22 cellular contexts compared by ENCODE assay signal in the genomic region with DNA sequence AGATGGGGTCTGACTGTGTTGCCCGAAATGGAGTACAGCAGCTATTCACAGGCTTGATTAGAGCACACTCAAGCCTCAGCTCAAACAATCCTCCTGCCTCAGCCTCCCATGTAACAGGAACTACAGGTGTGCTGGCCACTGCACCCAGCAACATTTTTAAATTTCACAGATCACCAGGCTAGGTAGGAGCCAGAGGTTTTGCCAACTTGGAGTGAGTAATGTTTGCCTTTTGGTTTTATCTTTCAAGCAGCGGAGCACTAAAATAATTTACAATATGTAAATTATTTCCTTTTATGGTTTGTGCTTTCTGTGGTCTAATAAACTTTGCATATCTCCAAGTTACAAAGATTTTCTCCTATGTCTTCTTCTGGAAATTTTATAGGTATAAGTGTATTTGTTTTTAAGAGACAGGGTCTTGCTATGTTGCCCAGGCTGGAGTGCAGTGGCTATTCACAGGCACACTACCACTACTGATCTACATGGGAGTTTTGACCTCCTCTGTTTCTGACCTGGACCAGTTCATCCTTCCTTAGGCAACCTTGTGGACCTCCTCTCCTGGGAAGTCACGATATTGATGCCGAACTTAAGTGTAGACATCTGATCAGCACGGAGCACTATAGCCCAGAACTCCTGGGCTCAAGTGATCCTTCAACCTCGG.
"Had no signal": no experiment of that assay in that cellular context is flagged by ENCODE, and none has a peak within 500 bp of the region (broad histone marks: within the 10 kb centered on the region; RNA-seq: fewer than 3 reads in every experiment).

No MANE protein-coding gene starts in this region.

- H3K4me3 ChIP-seq: esophagus squamous epithelium, gastroesophageal sphincter, left ventricle myocardium inferior, lower lobe of right lung, psoas muscle, spleen, testis, transverse colon had no signal

- H3K4me3 Mint-ChIP-seq: effector memory CD8-positive, alpha-beta T cell; memory B cell; mesothelial cell of epicardium; nephron progenitor cell; stimulated activated naive B cell treated with anti-CD40 and anti-IgM and Interleukin-4, amounts not matched to agents 10 μg/mL and 1 μg/mL and 100 μg/mL, for 72 hours; stimulated activated naive CD8-positive, alpha-beta T cell treated with anti-CD3 and anti-CD28 coated beads, Interleukin-15, amount 100 ng/mL, for 72 hours had no signal

- ATAC-seq: effector memory CD8-positive, alpha-beta T cell; gastroesophageal sphincter; lower lobe of right lung; psoas muscle; sciatic nerve; stimulated activated naive B cell treated with anti-CD40 and anti-IgM and Interleukin-4, amounts not matched to agents 10 μg/mL and 1 μg/mL and 100 μg/mL, for 72 hours; stimulated activated naive CD8-positive, alpha-beta T cell treated with anti-CD3 and anti-CD28 coated beads, Interleukin-15, amount 100 ng/mL, for 72 hours had no signal

- H3K9me3 Mint-ChIP-seq: effector memory CD8-positive, alpha-beta T cell; nephron progenitor cell; stimulated activated naive B cell treated with anti-CD40 and anti-IgM and Interleukin-4, amounts not matched to agents 10 μg/mL and 1 μg/mL and 100 μg/mL, for 72 hours; stimulated activated naive CD8-positive, alpha-beta T cell treated with anti-CD3 and anti-CD28 coated beads, Interleukin-15, amount 100 ng/mL, for 72 hours had no signal

- H3K27me3 Mint-ChIP-seq: effector memory CD8-positive, alpha-beta T cell; memory B cell; stimulated activated naive B cell treated with anti-CD40 and anti-IgM and Interleukin-4, amounts not matched to agents 10 μg/mL and 1 μg/mL and 100 μg/mL, for 72 hours; stimulated activated naive CD8-positive, alpha-beta T cell treated with anti-CD3 and anti-CD28 coated beads, Interleukin-15, amount 100 ng/mL, for 72 hours had no signal

- H3K4me1 ChIP-seq: gastroesophageal sphincter, left ventricle myocardium inferior, lower lobe of right lung, psoas muscle, spleen, testis had no signal

- H3K9me3 ChIP-seq: esophagus squamous epithelium, gastroesophageal sphincter, lower lobe of right lung, psoas muscle, spleen, testis, transverse colon had no signal

- H3K27me3 ChIP-seq: esophagus squamous epithelium, gastroesophageal sphincter, spleen, testis, transverse colon had no signal

- H3K27ac Mint-ChIP-seq: effector memory CD8-positive, alpha-beta T cell; memory B cell; mesothelial cell of epicardium; nephron progenitor cell; stimulated activated naive B cell treated with anti-CD40 and anti-IgM and Interleukin-4, amounts not matched to agents 10 μg/mL and 1 μg/mL and 100 μg/mL, for 72 hours; stimulated activated naive CD8-positive, alpha-beta T cell treated with anti-CD3 and anti-CD28 coated beads, Interleukin-15, amount 100 ng/mL, for 72 hours had no signal

- H3K4me1 Mint-ChIP-seq: mesothelial cell of epicardium, nephron progenitor cell had no signal

- H3K27ac ChIP-seq: esophagus squamous epithelium, gastroesophageal sphincter, left ventricle myocardium inferior, lower lobe of right lung, psoas muscle, spleen, testis had no signal

- DNase-seq: effector memory CD8-positive, alpha-beta T cell; esophagus squamous epithelium; foreskin fibroblast; glutamatergic neuron; islet precursor cell; left ventricle myocardium inferior; lower lobe of right lung; nephron progenitor cell; psoas muscle; retina; spleen; stimulated activated CD4-positive, alpha-beta T cell treated with anti-CD3 and anti-CD28 coated beads, Interleukin-15, amount 100 ng/mL, for 24 hours; stimulated activated CD4-positive, alpha-beta T cell treated with anti-CD3 and anti-CD28 coated beads, Interleukin-2, amount 100 ng/mL, for 24 hours; stimulated activated CD4-positive, alpha-beta T cell treated with anti-CD3 and anti-CD28 coated beads, Interleukin-4, amount 100 ng/mL, for 4 hours; stimulated activated naive B cell treated with anti-CD40 and anti-IgM and Interleukin-4, amounts not matched to agents 10 μg/mL and 1 μg/mL and 100 μg/mL, for 72 hours; stimulated activated naive CD8-positive, alpha-beta T cell treated with anti-CD3 and anti-CD28 coated beads, Interleukin-15, amount 100 ng/mL, for 72 hours; testis; transverse colon had no signal
